14 cellular contexts compared by ENCODE assay signal in genomic region chr4:95701500-95701899, GRCh38.
A peak's percentile ranks its signal among the peaks of the same experiment; 100 is the strongest.
DNase-seq lines count a peak whose midpoint lies in the region; FAIRE-seq and TF ChIP-seq lines count a peak whose summit lies in the region.
"Had no signal": no experiment of that assay in that cellular context is flagged by ENCODE, and none has a peak within 500 bp of the region (broad histone marks: within the 10 kb centered on the region; RNA-seq: fewer than 3 reads in every experiment).

No MANE protein-coding gene starts in this region.

- H2AK5ac ChIP-seq in mesenchymal stem cell (ENCODE audit: low read length, severe bottlenecking), result no peak overlapping the region

- H3K4ac ChIP-seq in mesenchymal stem cell (ENCODE audit: low read depth in 1 of 2, low read length in 2 of 2), result no peak overlapping the region

- H2BK5ac ChIP-seq in mesenchymal stem cell (ENCODE audit: low read depth, low read length, poor library complexity, severe bottlenecking), result no peak overlapping the region

- H3K9ac ChIP-seq in endothelial cell of umbilical vein (replicated peaks; ENCODE audit: extremely low read depth, insufficient read depth, low read length), result no peak overlapping the region
- H3K9ac ChIP-seq in mesenchymal stem cell (ENCODE audit: low read length), result no peak overlapping the region

- CTCF ChIA-PET in endothelial cell of umbilical vein (lab: Charles Lee), result no interaction called here

- no peak for TF ChIP-seq POLR2A in endothelial cell of umbilical vein (IDR thresholded peaks at IDR 0.05; ENCODE audit: low read depth, low read length)
- no peak for TF ChIP-seq POLR2A in vagina (IDR thresholded peaks at IDR 0.05)

- H4K8ac ChIP-seq in mesenchymal stem cell (ENCODE audit: low read length), result no peak overlapping the region

- peak; percentile 13 for DNase-seq in DMS53 (lab: John Stamatoyannopoulos, UW)
- DNase-seq in DMS53 treated with DMSO at 0.1 percent for 48 hours (lab: John Stamatoyannopoulos, UW; ENCODE audit: unreplicated experiment), result no peak
- DNase-seq in endothelial cell of umbilical vein (ENCODE audit: low read depth, low spot score), result peak; percentile 84
- peak; percentile 72 for DNase-seq in mesenchymal stem cell
- DNase-seq in vagina (ENCODE audit: extremely low spot score in 2 of 2), result no peak
- no peak for DNase-seq in activated CD8-positive, alpha-beta memory T cell treated with anti-CD3 and anti-CD28 coated beads for 24 hours
- DNase-seq in NAMALWA (ENCODE audit: low spot score), result no peak
- DNase-seq in activated CD4-positive, alpha-beta T cell treated with anti-CD3 and anti-CD28 coated beads for 4 hours, result no peak
- DNase-seq: NCI-H1930, NCI-H526 treated with DMSO at 0.1 percent for 48 hours, pancreas, T-helper 2 cell had no signal

- WGBS in mesenchymal stem cell, result 30% methylated on average over 3 of the region's 4 CpGs

- H3K36me3 ChIP-seq in endothelial cell of umbilical vein (ENCODE audit: control insufficient read depth in 2 of 2, extremely low read depth in 1 of 2, insufficient read depth in 2 of 2, low read length in 2 of 2) (no peaks in the 10 kb centered on the region), mesenchymal stem cell (ENCODE audit: control insufficient read depth in 1 of 2, insufficient read depth in 2 of 2, low read depth in 1 of 2, low read length in 2 of 2) (no peaks in the 10 kb centered on the region), vagina (no peaks in the 10 kb centered on the region)
- H3K36me3 ChIP-seq: pancreas had no signal

- H3K9me3 ChIP-seq in endothelial cell of umbilical vein (replicated peaks; ENCODE audit: control insufficient read depth, insufficient read depth, low read length) (no peaks in the 10 kb centered on the region), mesenchymal stem cell (ENCODE audit: control insufficient read depth, low read length) (no peaks in the 10 kb centered on the region), vagina (no peaks in the 10 kb centered on the region)
- H3K9me3 ChIP-seq: pancreas had no signal

- H3K9me1 ChIP-seq in endothelial cell of umbilical vein (replicated peaks; ENCODE audit: control insufficient read depth, extremely low read depth, insufficient read depth, low read length), result no peaks in the 10 kb centered on the region

- no TSS peak for BruUV-seq in endothelial cell of umbilical vein (replicated peaks; lab: Mats Ljungman, UMichigan)

- H3K79me2 ChIP-seq in endothelial cell of umbilical vein (ENCODE audit: control insufficient read depth, insufficient read depth, low read length), result no peaks in the 10 kb centered on the region

- intact Hi-C loops in endothelial cell of umbilical vein (cut with micrococcal nuclease) (loop anchor here (2.0 kb wide), 1 partner anchor 59 kb away; no protein-coding TSS in a partner anchor), vagina (cut with DNase I) (loop anchor here (5.0 kb wide), 1 partner anchor 981 kb away; no protein-coding TSS in a partner anchor)

- no peak overlapping the region for H3K4me3 ChIP-seq in endothelial cell of umbilical vein (replicated peaks in 1 of 3; ENCODE audit: insufficient read depth in 1 of 3, low read depth in 1 of 3, low read length in 3 of 3)
- no peak overlapping the region for H3K4me3 ChIP-seq in mesenchymal stem cell (ENCODE audit: insufficient read depth in 1 of 2, low read depth in 1 of 2, low read length in 2 of 2)
- H3K4me3 ChIP-seq in vagina, result no peak overlapping the region
- H3K4me3 ChIP-seq: pancreas had no signal

- peak overlapping the region; percentile 24 for H2AFZ ChIP-seq in endothelial cell of umbilical vein (ENCODE audit: low read depth, low read length)
- no peak overlapping the region for H2AFZ ChIP-seq in mesenchymal stem cell (ENCODE audit: low read depth, low read length)

- no peak overlapping the region for H4K91ac ChIP-seq in mesenchymal stem cell (ENCODE audit: low read length)

- H3K27ac ChIP-seq in endothelial cell of umbilical vein (ENCODE audit: insufficient read depth, low read depth, low read length), result peak overlapping the region; percentile 70
- H3K27ac ChIP-seq in mesenchymal stem cell (ENCODE audit: low read length, poor library complexity, severe bottlenecking), result no peak overlapping the region
- peak overlapping the region; percentile 21 for H3K27ac ChIP-seq in vagina
- H3K27ac ChIP-seq: 22Rv1, epithelial cell of prostate, pancreas had no signal

- dilution Hi-C loops in endothelial cell of umbilical vein (cut with MboI; ENCODE audit: extremely low pct_ligation_motif_present, low sequenced_read_pairs), result no loop called here

- peak; percentile 74 for FAIRE-seq in endothelial cell of umbilical vein (lab: Jason Lieb, UNC)
- FAIRE-seq: pancreas had no signal

- H3K14ac ChIP-seq in mesenchymal stem cell (ENCODE audit: low read length in 2 of 2), result no peak overlapping the region

- TF ChIP-seq CTCF in endothelial cell of umbilical vein (IDR thresholded peaks at IDR 0.05; ENCODE audit: extremely low read depth in 1 of 2, insufficient read depth in 1 of 2, low read depth in 1 of 2, low read length in 2 of 2) (no peak), vagina (IDR thresholded peaks at IDR 0.05) (no peak)

- H3K79me1 ChIP-seq in mesenchymal stem cell (replicated peaks; ENCODE audit: low read length, poor library complexity, severe bottlenecking), result no peaks in the 10 kb centered on the region

- H4K20me1 ChIP-seq in endothelial cell of umbilical vein (replicated peaks; ENCODE audit: control insufficient read depth, extremely low read depth, insufficient read depth, low read length), result no peaks in the 10 kb centered on the region

- no peak overlapping the region for H3K18ac ChIP-seq in mesenchymal stem cell (ENCODE audit: low read depth in 1 of 2, low read length in 2 of 2)

- peak overlapping the region in 1 of 2 experiments; percentile 52 for H2BK12ac ChIP-seq in mesenchymal stem cell (ENCODE audit: low read length in 2 of 2)

- peaks cover 14% of the 10 kb centered on the region for H3K4me1 ChIP-seq in endothelial cell of umbilical vein (ENCODE audit: control insufficient read depth, extremely low read depth, insufficient read depth, low read length)
- no peaks in the 10 kb centered on the region for H3K4me1 ChIP-seq in mesenchymal stem cell (ENCODE audit: control insufficient read depth, insufficient read depth, low read depth, low read length)
- no peaks in the 10 kb centered on the region for H3K4me1 ChIP-seq in vagina
- H3K4me1 ChIP-seq: pancreas had no signal

- H3K27me3 ChIP-seq in endothelial cell of umbilical vein (ENCODE audit: control insufficient read depth in 2 of 2, insufficient read depth in 2 of 2, low read length in 2 of 2), result no peaks in the 10 kb centered on the region
- no peaks in the 10 kb centered on the region for H3K27me3 ChIP-seq in mesenchymal stem cell (ENCODE audit: control insufficient read depth in 1 of 2, insufficient read depth in 1 of 2, low read length in 2 of 2)
- no peaks in the 10 kb centered on the region for H3K27me3 ChIP-seq in vagina
- H3K27me3 ChIP-seq: pancreas had no signal

- POLR2A ChIA-PET in endothelial cell of umbilical vein (lab: Charles Lee), result no interaction called here

- no peak overlapping the region for H3K23ac ChIP-seq in mesenchymal stem cell (ENCODE audit: low read length in 2 of 2)

- H2BK120ac ChIP-seq in mesenchymal stem cell (ENCODE audit: low read depth, low read length), result no peak overlapping the region

- H2BK15ac ChIP-seq in mesenchymal stem cell (ENCODE audit: low read depth, poor library complexity, severe bottlenecking), result no peak overlapping the region

- no peak overlapping the region for H3K4me2 ChIP-seq in endothelial cell of umbilical vein (ENCODE audit: insufficient read depth, low read length)
- H3K4me2 ChIP-seq in mesenchymal stem cell (ENCODE audit: low read length, poor library complexity, severe bottlenecking), result no peak overlapping the region

TF ChIP-seq in endothelial cell of umbilical vein, 7 proteins besides CTCF, POLR2A, EP300 and RAD21:
- TF ChIP-seq GATA2 (IDR thresholded peaks at IDR 0.05; ENCODE audit: insufficient read depth, insufficient read length, low read depth, low read length), result no peak
- TF ChIP-seq MAX (IDR thresholded peaks at IDR 0.05; ENCODE audit: insufficient read depth, insufficient read length), result no peak
- TF ChIP-seq JUN (IDR thresholded peaks at IDR 0.05; ENCODE audit: borderline replicate concordance, insufficient read depth, insufficient read length, low read depth), result peak; percentile 80
- no peak for TF ChIP-seq MYC (IDR thresholded peaks at IDR 0.05; ENCODE audit: low read depth, low read length)
- peak; percentile 59 for TF ChIP-seq FOS (IDR thresholded peaks at IDR 0.05; ENCODE audit: borderline replicate concordance, insufficient read depth, low read length)

Comparison
In these comparisons a context has a peak if more than half of its experiments do, and no peak if none do; other contexts are left out.
1. DNase-seq: peak in DMS53 (single experiment), endothelial cell of umbilical vein (single experiment) and mesenchymal stem cell (single experiment); none in DMS53 treated with DMSO at 0.1 percent for 48 hours (single experiment), vagina (0 of 2), activated CD8-positive, alpha-beta memory T cell treated with anti-CD3 and anti-CD28 coated beads for 24 hours (single experiment), NAMALWA (single experiment) and activated CD4-positive, alpha-beta T cell treated with anti-CD3 and anti-CD28 coated beads for 4 hours (0 of 2).